17 cellular contexts compared by ENCODE assay signal in the genomic region with DNA sequence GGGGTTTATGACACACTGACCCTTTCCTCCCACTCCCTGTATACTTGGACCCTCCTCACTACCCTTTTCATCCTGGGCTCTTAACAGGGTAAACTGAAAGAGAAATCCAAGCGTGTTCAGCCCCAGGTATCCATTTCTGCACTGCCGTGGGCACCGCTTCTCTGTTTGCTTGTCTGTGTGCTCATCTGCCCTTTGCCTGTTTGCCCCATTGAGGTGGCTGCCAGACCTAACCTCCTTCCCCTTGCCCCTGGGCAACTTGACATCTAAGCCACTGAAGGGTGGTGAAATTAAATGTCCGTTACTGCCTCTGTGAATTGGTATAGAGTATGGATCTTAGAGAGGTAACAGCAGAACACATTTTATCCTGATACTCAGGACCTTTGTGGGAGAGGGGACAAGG. TPM values are rescaled to one million over a fixed set of nuclear protein-coding genes. Genes with fewer than 3 reads are reported as not detected.
A peak's percentile ranks its signal among the peaks of the same experiment; 100 is the strongest.
DNase-seq lines count a peak whose midpoint lies in the region; ATAC-seq and TF ChIP-seq lines count a peak whose summit lies in the region.
"Had no signal": no experiment of that assay in that cellular context is flagged by ENCODE, and none has a peak within 500 bp of the region (broad histone marks: within the 10 kb centered on the region; RNA-seq: fewer than 3 reads in every experiment).

No MANE protein-coding gene starts in this region.

- intact Hi-C loops in heart right ventricle (cut with DNase I) (no loop called here), Right ventricle myocardium inferior (cut with DNase I) (no loop called here), transverse colon (cut with DNase I; ENCODE audit: low total_unique reads) (no loop called here)

- no peak for DNase-seq in heart right ventricle
- DNase-seq in Right ventricle myocardium inferior (ENCODE audit: missing footprints) = no peak
- no peak for DNase-seq in transverse colon
- DNase-seq in NCI-H1417 treated with DMSO at 0.1 percent for 48 hours (lab: John Stamatoyannopoulos, UW) = no peak
- DNase-seq: DND-41, H7, MV-4-11, NCI-H1417, NCI-H1930, NCI-H2171 treated with DMSO at 0.1 percent for 48 hours, NCI-H446 treated with DMSO at 0.1 percent for 48 hours, NCI-H748 treated with DMSO at 0.1 percent for 48 hours, PC-3 had no signal

- H3K27me3 Mint-ChIP-seq in activated T-helper 17 cell treated with anti-CD3 and anti-CD28 coated beads, Interleukin-2, amount 50 U/mL, for 72 hours = no peaks in the 10 kb centered on the region

- ATAC-seq in heart right ventricle (no peak), Right ventricle myocardium inferior (no peak), GM21717 (IDR thresholded peaks at IDR 0.05; ENCODE audit: unreplicated experiment) (no peak)
- no peak for ATAC-seq in activated T-helper 17 cell treated with anti-CD3 and anti-CD28 coated beads, Interleukin-2, amount 50 U/mL, for 72 hours (replicated peaks)
- ATAC-seq: PC-3 had no signal

- H3K4me1 Mint-ChIP-seq in activated T-helper 17 cell treated with anti-CD3 and anti-CD28 coated beads, Interleukin-2, amount 50 U/mL, for 72 hours = peaks cover 31% of the 10 kb centered on the region

- peaks cover 3% of the 10 kb centered on the region for H3K36me3 Mint-ChIP-seq in activated T-helper 17 cell treated with anti-CD3 and anti-CD28 coated beads, Interleukin-2, amount 50 U/mL, for 72 hours (ENCODE audit: low read depth)

- no peak for TF ChIP-seq CTCF in heart right ventricle (IDR thresholded peaks at IDR 0.05)
- no peak for TF ChIP-seq CTCF in transverse colon (IDR thresholded peaks at IDR 0.05)

- in situ Hi-C loops in transverse colon (cut with MboI; ENCODE audit: low pct_ligation_motif_present in 1 of 4, low pct_unique_long_range_greater_than_20kb in 1 of 4, low sequenced_read_pairs in 3 of 4) = no loop called here

- H3K36me3 ChIP-seq in heart right ventricle (peaks cover 0 to 41% (median 0%) of the 10 kb centered on the region in 9 donors), mucosa of rectum (ENCODE audit: control insufficient read depth in 2 of 2, insufficient read depth in 2 of 2, low read length in 2 of 2) (peaks cover 32 to 37% of the 10 kb centered on the region in 2 donors), transverse colon (peaks cover 0 to 3% (median 0%) of the 10 kb centered on the region in 4 donors)

- no peak overlapping the region for H3K4me3 Mint-ChIP-seq in activated T-helper 17 cell treated with anti-CD3 and anti-CD28 coated beads, Interleukin-2, amount 50 U/mL, for 72 hours

- H3K27ac ChIP-seq in heart right ventricle (peak overlapping the region in 9 of 10 donors; percentile 12 to 74 (median 59)), mucosa of rectum (ENCODE audit: low read depth in 2 of 2, low read length in 2 of 2) (peak overlapping the region; percentile 78 to 87), transverse colon (peak overlapping the region; percentile 76 to 85 (median 83))
- H3K27ac ChIP-seq: C4-2B had no signal

- no peaks in the 10 kb centered on the region for H3K9me3 Mint-ChIP-seq in activated T-helper 17 cell treated with anti-CD3 and anti-CD28 coated beads, Interleukin-2, amount 50 U/mL, for 72 hours

- no peak overlapping the region for H3K4me3 ChIP-seq in heart right ventricle
- no peak overlapping the region for H3K4me3 ChIP-seq in mucosa of rectum (ENCODE audit: low read length in 2 of 2)
- no peak overlapping the region for H3K4me3 ChIP-seq in transverse colon

- no peaks in the 10 kb centered on the region for H3K27me3 ChIP-seq in heart right ventricle
- H3K27me3 ChIP-seq in mucosa of rectum (ENCODE audit: control insufficient read depth in 2 of 2, insufficient read depth in 2 of 2, low read length in 2 of 2) = no peaks in the 10 kb centered on the region
- no peaks in the 10 kb centered on the region for H3K27me3 ChIP-seq in transverse colon

- peak overlapping the region; percentile 34 to 55 for H3K9ac ChIP-seq in mucosa of rectum (ENCODE audit: low read depth in 1 of 2, low read length in 2 of 2)

- 78 to 84% methylated on average over 4 of the region's 4 CpGs for WGBS in heart right ventricle, 2 donors
- WGBS in transverse colon (ENCODE audit: low coverage in 1 of 2), 2 donors = 84% methylated on average over 4 of the region's 4 CpGs; no CpG with 5 or more reads in 1 of the 2 donors

- no peaks in the 10 kb centered on the region for H3K9me3 ChIP-seq in heart right ventricle
- H3K9me3 ChIP-seq in mucosa of rectum (ENCODE audit: control insufficient read depth in 2 of 2, low read length in 2 of 2) = no peaks in the 10 kb centered on the region
- H3K9me3 ChIP-seq in transverse colon = no peaks in the 10 kb centered on the region

- H3K27ac Mint-ChIP-seq in activated T-helper 17 cell treated with anti-CD3 and anti-CD28 coated beads, Interleukin-2, amount 50 U/mL, for 72 hours = peak overlapping the region; percentile 75

- TF ChIP-seq EP300 in transverse colon (IDR thresholded peaks at IDR 0.05; ENCODE audit: low read depth) = no peak

- TF ChIP-seq POLR2A in transverse colon (IDR thresholded peaks at IDR 0.05) = no peak

- H3K4me1 ChIP-seq in heart right ventricle (peaks cover 0 to 44% (median 25%) of the 10 kb centered on the region in 9 donors), mucosa of rectum (ENCODE audit: control insufficient read depth in 2 of 2, insufficient read depth in 2 of 2, low read length in 2 of 2) (peaks cover 27 to 48% of the 10 kb centered on the region in 2 donors), transverse colon (peaks cover 0 to 47% (median 33%) of the 10 kb centered on the region in 4 donors)

RNA-seq across cellular contexts. Expression of a gene that starts 38.7 kb away (rescaled TPM):
- total RNA-seq in heart right ventricle = 100 to 1,000 TPM in 6 of 10 donors, 10 to 100 TPM in 4; 90.2 to 125 (median 104) TPM
- polyA plus RNA-seq in heart right ventricle = 100 to 1,000 TPM in 1 of 2 donors, 10 to 100 TPM in 1; 65.4 to 213 TPM
- total RNA-seq in Right ventricle myocardium inferior = 149 TPM
- 10 to 100 TPM; 31.7 to 42.0 TPM for total RNA-seq in activated T-helper 17 cell treated with anti-CD3 and anti-CD28 coated beads, Interleukin-2, amount 50 U/mL, for 72 hours
- 100 to 1,000 TPM; 257 to 393 (median 359) TPM for total RNA-seq in transverse colon

RNA-seq across cellular contexts. Expression of a gene that starts 40.5 kb away (rescaled TPM):
- total RNA-seq in heart right ventricle (10 to 100 TPM; 20.0 to 33.2 (median 24.7) TPM), Right ventricle myocardium inferior (17.6 TPM), transverse colon (100 to 1,000 TPM; 125 to 364 (median 129) TPM)
- 10 to 100 TPM; 30.6 to 60.4 TPM for polyA plus RNA-seq in heart right ventricle
- total RNA-seq in activated T-helper 17 cell treated with anti-CD3 and anti-CD28 coated beads, Interleukin-2, amount 50 U/mL, for 72 hours = 10 to 100 TPM; 54.7 to 57.4 TPM

RNA-seq across cellular contexts. Expression of a gene that starts 40.5 kb away (rescaled TPM):
- total RNA-seq in heart right ventricle (100 to 1,000 TPM; 117 to 318 (median 182) TPM), Right ventricle myocardium inferior (230 TPM), transverse colon (under 1 TPM; 0.20 to 0.75 (median 0.52) TPM)
- polyA plus RNA-seq in heart right ventricle = 100 to 1,000 TPM in 1 of 2 donors, 10 to 100 TPM in 1; 22.1 to 962 TPM
- under 1 TPM; 0.24 to 0.29 TPM for total RNA-seq in activated T-helper 17 cell treated with anti-CD3 and anti-CD28 coated beads, Interleukin-2, amount 50 U/mL, for 72 hours

RNA-seq across cellular contexts. Expression of a gene that starts 42.5 kb away (rescaled TPM):
- total RNA-seq in heart right ventricle (10 to 100 TPM in 9 of 10 donors, 1 to 10 TPM in 1; 8.0 to 27.7 (median 14.9) TPM), Right ventricle myocardium inferior (19.1 TPM), transverse colon (10 to 100 TPM; 11.2 to 19.1 (median 15.1) TPM)
- 10 to 100 TPM; 14.6 to 45.4 TPM for polyA plus RNA-seq in heart right ventricle
- 10 to 100 TPM in 1 of 2 donors, 1 to 10 TPM in 1; 7.3 to 21.1 TPM for total RNA-seq in activated T-helper 17 cell treated with anti-CD3 and anti-CD28 coated beads, Interleukin-2, amount 50 U/mL, for 72 hours

Comparison
In these comparisons a context has a peak if more than half of its experiments do, and no peak if none do; other contexts are left out.
1. RNA of a gene that starts 40.5 kb away (total RNA-seq): 230 TPM in Right ventricle myocardium inferior (single experiment) and 117 to 318 TPM in heart right ventricle; 0.20 to 0.75 TPM in transverse colon and 0.24 to 0.29 TPM in activated T-helper 17 cell treated with anti-CD3 and anti-CD28 coated beads, Interleukin-2, amount 50 U/mL, for 72 hours; every median in the first group is over 10 times any median in the second.
2. Peak in every context shown above with its lines, with median percentiles within 50 percentile points of each other: H3K27ac ChIP-seq.